Comparison of ENCODE assay signal across 19 cellular contexts in the genomic region with DNA sequence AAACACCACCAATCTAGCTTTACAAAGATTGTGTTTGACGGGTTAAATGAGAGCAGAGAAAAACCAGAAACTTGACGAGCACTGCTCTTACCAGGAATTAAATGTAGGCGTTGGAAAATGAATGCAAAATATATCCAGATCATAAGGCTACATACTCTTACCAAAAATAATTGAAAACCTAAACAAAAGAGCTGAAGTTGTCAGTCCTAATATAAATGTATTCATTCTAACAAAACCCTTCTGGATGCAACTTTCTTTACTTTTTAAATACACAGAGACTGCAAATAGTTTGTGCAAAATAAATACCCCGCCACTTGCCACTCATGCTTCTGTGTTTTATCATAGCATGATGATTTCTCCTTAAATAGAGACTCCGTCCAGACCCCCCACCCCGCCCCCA. TPM values are rescaled to one million over a fixed set of nuclear protein-coding genes. Genes with fewer than 3 reads are reported as not detected.
DNase-seq lines count a peak whose midpoint lies in the region; ATAC-seq and TF ChIP-seq lines count a peak whose summit lies in the region.
"Had no signal": no experiment of that assay in that cellular context is flagged by ENCODE, and none has a peak within 500 bp of the region (broad histone marks: within the 10 kb centered on the region; RNA-seq: fewer than 3 reads in every experiment).

No MANE protein-coding gene starts in this region.

- H3K4me1 ChIP-seq in Karpas-422 (ENCODE audit: low read length), result peaks cover 98% of the 10 kb centered on the region
- H3K4me1 ChIP-seq in esophagus muscularis mucosa, result peaks cover 59 to 95% (median 90%) of the 10 kb centered on the region in 4 donors
- H3K4me1 ChIP-seq in rectal smooth muscle tissue (ENCODE audit: control insufficient read depth, insufficient read depth, low read length), result peaks cover 41% of the 10 kb centered on the region

- H3K27ac ChIP-seq in Karpas-422 (ENCODE audit: low read length) (peak overlapping the region; percentile 94), esophagus muscularis mucosa (replicated peaks in 1 of 4) (peak overlapping the region; percentile 42 to 92 (median 89)), rectal smooth muscle tissue (ENCODE audit: low read depth, low read length) (peak overlapping the region; percentile 35)
- H3K27ac ChIP-seq: GM23248, PC-9, SK-N-MC had no signal

- H3K79me2 ChIP-seq in Karpas-422 (ENCODE audit: low read length), result peaks cover 56% of the 10 kb centered on the region

- TF ChIP-seq CTCF in esophagus muscularis mucosa (IDR thresholded peaks at IDR 0.05), result no peak

- peaks cover 2% of the 10 kb centered on the region for H3K9me3 Mint-ChIP-seq in activated naive CD8-positive, alpha-beta T cell treated with anti-CD3 and anti-CD28 coated beads for 36 hours
- H3K9me3 Mint-ChIP-seq: CD4-positive, CD25-positive, alpha-beta regulatory T cell; H9 had no signal

- H3K9ac ChIP-seq in Karpas-422 (ENCODE audit: low read length), result no peak overlapping the region
- H3K9ac ChIP-seq in rectal smooth muscle tissue (ENCODE audit: low read length), result no peak overlapping the region
- H3K9ac ChIP-seq: GM23248 had no signal

- intact Hi-C loops in esophagus muscularis mucosa (cut with DNase I), result no loop called here

- peaks cover 55% of the 10 kb centered on the region for H3K4me1 Mint-ChIP-seq in activated naive CD8-positive, alpha-beta T cell treated with anti-CD3 and anti-CD28 coated beads for 36 hours

- WGBS in esophagus muscularis mucosa, result 46% methylated on average over 6 of the region's 6 CpGs

- H3K4me3 ChIP-seq in Karpas-422 (ENCODE audit: low read length) (no peak overlapping the region), esophagus muscularis mucosa (no peak overlapping the region), rectal smooth muscle tissue (ENCODE audit: low read length) (no peak overlapping the region)
- H3K4me3 ChIP-seq: GM23248, PC-9, SK-N-MC had no signal

- no peak for TF ChIP-seq POLR2A in esophagus muscularis mucosa (IDR thresholded peaks at IDR 0.05; ENCODE audit: low read depth)

- H3K36me3 ChIP-seq in Karpas-422 (ENCODE audit: insufficient read depth, low read length) (peaks cover 35% of the 10 kb centered on the region), esophagus muscularis mucosa (peaks cover 0 to 58% (median 21%) of the 10 kb centered on the region in 4 donors), rectal smooth muscle tissue (ENCODE audit: control insufficient read depth, insufficient read depth, low read length) (peaks cover 6% of the 10 kb centered on the region)

- H3K4me2 ChIP-seq in Karpas-422 (ENCODE audit: low read depth, low read length, poor library complexity, severe bottlenecking), result peak overlapping the region; percentile 52
- H3K4me2 ChIP-seq: PC-9 had no signal

- no peak for DNase-seq in Karpas-422
- no peak for DNase-seq in activated naive CD8-positive, alpha-beta T cell treated with anti-CD3 and anti-CD28 coated beads for 36 hours
- DNase-seq in esophagus muscularis mucosa (ENCODE audit: extremely low spot score), result no peak
- DNase-seq in inferior parietal cortex (ENCODE audit: extremely low spot score), result no peak
- DNase-seq in NCI-H1694 treated with DMSO at 0.1 percent for 48 hours (lab: John Stamatoyannopoulos, UW), result no peak
- DNase-seq: CD4-positive, CD25-positive, alpha-beta regulatory T cell; DMS79 treated with DMSO at 0.1 percent for 48 hours; GM23248; H9; KG1; NCI-H1105; NCI-H1694; PC-9; RPMI8226; SHP77 treated with DMSO at 0.1 percent for 48 hours had no signal

- no peaks in the 10 kb centered on the region for H4K20me1 ChIP-seq in Karpas-422 (ENCODE audit: insufficient read depth, low read depth, low read length)

- ATAC-seq in GM18511 (IDR thresholded peaks at IDR 0.05; ENCODE audit: unreplicated experiment) (no peak), HG03571 (IDR thresholded peaks at IDR 0.05; ENCODE audit: unreplicated experiment) (no peak)

- TF ChIP-seq EP300 in esophagus muscularis mucosa (IDR thresholded peaks at IDR 0.05), result no peak

- no peak overlapping the region for H2AFZ ChIP-seq in Karpas-422 (ENCODE audit: low read length)
- H2AFZ ChIP-seq: GM23248, PC-9 had no signal

- no peaks in the 10 kb centered on the region for H3K27me3 Mint-ChIP-seq in activated naive CD8-positive, alpha-beta T cell treated with anti-CD3 and anti-CD28 coated beads for 36 hours
- H3K27me3 Mint-ChIP-seq: CD4-positive, CD25-positive, alpha-beta regulatory T cell had no signal

- no peak overlapping the region for H3K4me3 Mint-ChIP-seq in activated naive CD8-positive, alpha-beta T cell treated with anti-CD3 and anti-CD28 coated beads for 36 hours
- H3K4me3 Mint-ChIP-seq: CD4-positive, CD25-positive, alpha-beta regulatory T cell; H9 had no signal

- H3K27me3 ChIP-seq in Karpas-422 (ENCODE audit: low read length) (no peaks in the 10 kb centered on the region), esophagus muscularis mucosa (no peaks in the 10 kb centered on the region), rectal smooth muscle tissue (ENCODE audit: control insufficient read depth, insufficient read depth, low read length) (no peaks in the 10 kb centered on the region)

- H3K36me3 Mint-ChIP-seq in activated naive CD8-positive, alpha-beta T cell treated with anti-CD3 and anti-CD28 coated beads for 36 hours, result peaks cover 49% of the 10 kb centered on the region

- H3K27ac Mint-ChIP-seq in activated naive CD8-positive, alpha-beta T cell treated with anti-CD3 and anti-CD28 coated beads for 36 hours, result peak overlapping the region; percentile 45
- H3K27ac Mint-ChIP-seq: H9 had no signal

- no peaks in the 10 kb centered on the region for H3K9me3 ChIP-seq in Karpas-422 (ENCODE audit: low read length)
- H3K9me3 ChIP-seq in esophagus muscularis mucosa, result no peaks in the 10 kb centered on the region

- H3K9me2 ChIP-seq in Karpas-422 (replicated peaks; ENCODE audit: insufficient read depth, low read length), result no peaks in the 10 kb centered on the region

RNA-seq across cellular contexts. Expression of gene RAD9B, which starts 32.7 kb away (rescaled TPM):
- total RNA-seq in Karpas-422 (2014; rRNA removed; shearing (Covaris generic); ENCODE audit: low replicate concordance), result 0.32 and 1.4 TPM in 2 replicates
- 1 to 10 TPM; 2.8 to 3.2 TPM for total RNA-seq in activated naive CD8-positive, alpha-beta T cell treated with anti-CD3 and anti-CD28 coated beads for 36 hours
- total RNA-seq in esophagus muscularis mucosa, result 1 to 10 TPM in 3 of 4 donors, under 1 TPM in 1; 0.98 to 5.0 (median 2.0) TPM
- total RNA-seq: H9 had no signal

RNA-seq across cellular contexts. Expression of gene VPS29, which starts 32.9 kb away (rescaled TPM):
- 74.6 and 103 TPM in 2 replicates for total RNA-seq in Karpas-422 (2014; rRNA removed; shearing (Covaris generic); ENCODE audit: low replicate concordance)
- 10 to 100 TPM; 84.5 to 91.2 TPM for total RNA-seq in activated naive CD8-positive, alpha-beta T cell treated with anti-CD3 and anti-CD28 coated beads for 36 hours
- total RNA-seq in esophagus muscularis mucosa, result 100 to 1,000 TPM; 126 to 166 (median 156) TPM

RNA-seq across cellular contexts. Expression of gene PPTC7, which starts 48.3 kb away (rescaled TPM):
- total RNA-seq in Karpas-422 (2014; rRNA removed; shearing (Covaris generic); ENCODE audit: low replicate concordance), result 16.1 and 27.4 TPM in 2 replicates
- 10 to 100 TPM; 46.2 to 48.3 TPM for total RNA-seq in activated naive CD8-positive, alpha-beta T cell treated with anti-CD3 and anti-CD28 coated beads for 36 hours
- 10 to 100 TPM; 36.6 to 55.6 (median 53.2) TPM for total RNA-seq in esophagus muscularis mucosa

Comparison
In these comparisons a context has a peak if more than half of its experiments do, and no peak if none do; other contexts are left out.
1. H3K27ac ChIP-seq: peak in every context shown above with its lines; median percentile 94 in Karpas-422; 89 in esophagus muscularis mucosa; 35 in rectal smooth muscle tissue.